Comparison of ENCODE assay signal across 3 cellular contexts in the genomic region with DNA sequence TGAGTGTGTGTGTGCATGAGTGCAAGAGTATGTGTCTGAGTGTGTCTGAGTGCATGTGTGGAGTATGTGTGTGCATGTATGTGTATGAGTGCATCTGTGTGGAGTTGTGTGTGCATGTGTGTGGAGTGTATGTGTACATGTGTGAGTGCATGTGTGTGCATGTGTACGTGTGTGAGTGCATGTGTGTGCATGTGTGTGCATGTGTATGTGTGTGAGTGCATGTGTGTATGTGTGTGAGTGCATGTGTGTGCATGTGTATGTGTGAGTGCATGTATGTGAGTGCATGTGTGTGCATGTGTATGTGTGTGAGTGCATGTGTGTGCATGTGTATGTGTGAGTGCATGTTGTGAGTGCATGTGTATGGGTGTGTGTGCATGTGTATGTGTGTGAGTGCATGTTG.
TF ChIP-seq lines count a peak whose summit lies in the region.

No MANE protein-coding gene starts in this region.

TF ChIP-seq in GM12891, 5 proteins besides CTCF, POLR2A, EP300 and RAD21:
- no peak for TF ChIP-seq POU2F2 (IDR thresholded peaks at IDR 0.05; ENCODE audit: low read depth, low read length)
- TF ChIP-seq POLR2AphosphoS5 (IDR thresholded peaks at IDR 0.05; ENCODE audit: low read depth, low read length) = no peak
- no peak for TF ChIP-seq SPI1 (IDR thresholded peaks at IDR 0.05; ENCODE audit: low read depth, low read length)
- TF ChIP-seq PAX5 (IDR thresholded peaks at IDR 0.05; ENCODE audit: insufficient read depth, low read length, severe bottlenecking) = no peak
- TF ChIP-seq TAF1 (IDR thresholded peaks at IDR 0.05; ENCODE audit: low read depth, low read length) = no peak

TF ChIP-seq in HEK293, 187 proteins besides CTCF, POLR2A, EP300 and RAD21:
- TF ChIP-seq, protein P1, sequence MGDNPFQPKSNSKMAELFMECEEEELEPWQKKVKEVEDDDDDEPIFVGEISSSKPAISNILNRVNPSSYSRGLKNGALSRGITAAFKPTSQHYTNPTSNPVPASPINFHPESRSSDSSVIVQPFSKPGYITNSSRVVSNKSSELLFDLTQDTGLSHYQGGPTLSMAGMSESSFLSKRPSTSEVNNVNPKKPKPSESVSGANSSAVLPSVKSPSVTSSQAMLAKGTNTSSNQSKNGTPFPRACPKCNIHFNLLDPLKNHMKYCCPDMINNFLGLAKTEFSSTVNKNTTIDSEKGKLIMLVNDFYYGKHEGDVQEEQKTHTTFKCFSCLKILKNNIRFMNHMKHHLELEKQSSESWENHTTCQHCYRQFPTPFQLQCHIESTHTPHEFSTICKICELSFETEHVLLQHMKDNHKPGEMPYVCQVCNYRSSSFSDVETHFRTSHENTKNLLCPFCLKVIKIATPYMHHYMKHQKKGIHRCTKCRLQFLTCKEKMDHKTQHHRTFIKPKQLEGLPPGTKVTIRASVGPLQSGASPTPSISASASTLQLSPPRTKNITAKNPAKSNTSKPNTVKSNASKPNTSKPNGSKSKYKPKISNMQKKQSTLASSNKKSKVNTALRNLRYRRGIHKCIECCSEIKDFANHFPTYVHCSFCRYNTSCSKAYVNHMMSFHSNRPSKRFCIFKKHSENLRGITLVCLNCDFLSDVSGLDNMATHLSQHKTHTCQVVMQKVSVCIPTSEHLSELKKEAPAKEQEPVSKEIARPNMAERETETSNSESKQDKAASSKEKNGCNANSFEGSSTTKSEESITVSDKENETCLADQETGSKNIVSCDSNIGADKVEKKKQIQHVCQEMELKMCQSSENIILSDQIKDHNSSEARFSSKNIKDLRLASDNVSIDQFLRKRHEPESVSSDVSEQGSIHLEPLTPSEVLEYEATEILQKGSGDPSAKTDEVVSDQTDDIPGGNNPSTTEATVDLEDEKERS (tag by site-specific recombination; IDR thresholded peaks at IDR 0.05) = no peak
- TF ChIP-seq ZXDB (tag by site-specific recombination; IDR thresholded peaks at IDR 0.05) (no peak), ZNF501 (tag by site-specific recombination; IDR thresholded peaks at IDR 0.05) (no peak), ZNF416 (tag by site-specific recombination; IDR thresholded peaks at IDR 0.05) (no peak), ZIC2 (tag by site-specific recombination; IDR thresholded peaks at IDR 0.05) (no peak), REPIN1 (tag by site-specific recombination; IDR thresholded peaks at IDR 0.05; ENCODE audit: low read depth) (no peak), ZNF521 (tag by site-specific recombination; IDR thresholded peaks at IDR 0.05) (0 out of 2 replicates have a peak, but pooled peaks have one; percentile 7), ZFHX2 (tag by site-specific recombination; conservative IDR thresholded peaks at IDR 0.05) (no peak)
- TF ChIP-seq, protein P2, sequence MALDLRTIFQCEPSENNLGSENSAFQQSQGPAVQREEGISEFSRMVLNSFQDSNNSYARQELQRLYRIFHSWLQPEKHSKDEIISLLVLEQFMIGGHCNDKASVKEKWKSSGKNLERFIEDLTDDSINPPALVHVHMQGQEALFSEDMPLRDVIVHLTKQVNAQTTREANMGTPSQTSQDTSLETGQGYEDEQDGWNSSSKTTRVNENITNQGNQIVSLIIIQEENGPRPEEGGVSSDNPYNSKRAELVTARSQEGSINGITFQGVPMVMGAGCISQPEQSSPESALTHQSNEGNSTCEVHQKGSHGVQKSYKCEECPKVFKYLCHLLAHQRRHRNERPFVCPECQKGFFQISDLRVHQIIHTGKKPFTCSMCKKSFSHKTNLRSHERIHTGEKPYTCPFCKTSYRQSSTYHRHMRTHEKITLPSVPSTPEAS (tag by site-specific recombination; IDR thresholded peaks at IDR 0.05) = no peak; the same call in none of the 2 replicates

TF ChIP-seq in H1, 55 proteins besides CTCF, POLR2A, EP300 and RAD21 (continued from another document):
- TF ChIP-seq HDAC2 (IDR thresholded peaks at IDR 0.05; ENCODE audit: borderline replicate concordance in 1 of 2, low read depth in 2 of 2, low read length in 2 of 2) = no peak
- no peak for TF ChIP-seq YY1 (IDR thresholded peaks at IDR 0.05; ENCODE audit: low read depth, low read length)
- TF ChIP-seq JUN (IDR thresholded peaks at IDR 0.05; ENCODE audit: low read depth, low read length) = no peak
- TF ChIP-seq KDM4A (IDR thresholded peaks at IDR 0.05; ENCODE audit: low read depth, low read length, severe bottlenecking) = no peak
- no peak for TF ChIP-seq CBX8 (IDR thresholded peaks at IDR 0.05; ENCODE audit: borderline replicate concordance, low read depth, low read length)
- TF ChIP-seq TEAD4 (IDR thresholded peaks at IDR 0.05; ENCODE audit: low read depth, low read length) = no peak
- TF ChIP-seq NRF1 (IDR thresholded peaks at IDR 0.05; ENCODE audit: low read depth, low read length) = no peak
- no peak for TF ChIP-seq SIX5 (IDR thresholded peaks at IDR 0.05; ENCODE audit: low read depth, low read length)
- TF ChIP-seq KDM5A (IDR thresholded peaks at IDR 0.05; ENCODE audit: low read length) = no peak
- TF ChIP-seq JUND (IDR thresholded peaks at IDR 0.05; ENCODE audit: low read length) = no peak
- no peak for TF ChIP-seq TCF12 (IDR thresholded peaks at IDR 0.05; ENCODE audit: low read depth, low read length)
- no peak for TF ChIP-seq ZNF274 (IDR thresholded peaks at IDR 0.05; ENCODE audit: borderline replicate concordance, extremely low read depth, low read length)
- TF ChIP-seq POU5F1 (IDR thresholded peaks at IDR 0.05; ENCODE audit: low read depth, low read length) = no peak
- TF ChIP-seq MAFK (IDR thresholded peaks at IDR 0.05; ENCODE audit: low read depth, low read length) = no peak
- TF ChIP-seq CREB1 (IDR thresholded peaks at IDR 0.05) = no peak
